Comparison of ENCODE assay signal across 9 cellular contexts in the genomic region with DNA sequence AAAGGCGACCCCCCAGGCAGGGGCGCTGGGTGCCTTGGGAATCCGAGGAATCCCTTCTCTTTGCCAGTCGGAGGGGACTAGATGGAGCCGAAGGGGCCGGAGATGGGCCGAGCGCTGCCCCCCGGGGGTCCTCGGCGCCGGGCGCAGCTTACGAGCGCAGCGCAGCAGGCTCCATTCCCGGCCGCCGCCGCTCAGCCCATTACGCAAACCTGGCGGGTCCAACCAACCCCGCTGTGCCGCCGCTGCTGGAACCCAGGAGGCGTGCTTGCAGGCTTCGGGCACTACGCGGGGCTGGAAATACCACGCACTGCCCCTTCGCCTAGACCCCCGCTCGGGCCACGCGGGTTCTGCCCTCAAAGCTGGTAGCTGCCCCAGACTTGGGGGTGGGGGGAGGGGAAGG. TPM values are rescaled to one million over a fixed set of nuclear protein-coding genes. Genes with fewer than 3 reads are reported as not detected.
DNase-seq lines count a peak whose midpoint lies in the region; ATAC-seq and TF ChIP-seq lines count a peak whose summit lies in the region.
"Not testable (repeated sequence)": the region's sequence is repeated elsewhere in the genome, so short reads cannot be mapped to it uniquely, and the experiment has no call there.
"Had no signal": no experiment of that assay in that cellular context is flagged by ENCODE, and none has a peak within 500 bp of the region (broad histone marks: within the 10 kb centered on the region; RNA-seq: fewer than 3 reads in every experiment).

No MANE protein-coding gene starts in this region.

- H3K4me3 Mint-ChIP-seq in CD8-positive, alpha-beta T cell; naive B cell: not testable (repeated sequence)

- not testable (repeated sequence) for H3K9me3 ChIP-seq in CD8-positive, alpha-beta T cell (ENCODE audit: low read length); thyroid gland

- not testable (repeated sequence) for H3K4me1 Mint-ChIP-seq in CD8-positive, alpha-beta T cell (ENCODE audit: low read depth); naive B cell

- in situ Hi-C loops in astrocyte of the cerebellum (cut with HindIII; ENCODE audit: low sequenced_read_pairs) = not testable (repeated sequence)

- CTCF ChIA-PET in CD8-positive, alpha-beta T cell (lab: Charles Lee); RWPE1 (lab: Yijun Ruan, JAX): not testable (repeated sequence)

- not testable (repeated sequence) for H3K27ac ChIP-seq in CD8-positive, alpha-beta T cell (ENCODE audit: low read depth, low read length)
- H3K27ac ChIP-seq in RWPE1 = peak overlapping the region; percentile 63
- peak overlapping the region in 2 of 3 donors; percentile 61 to 83 for H3K27ac ChIP-seq in thyroid gland

- not testable (repeated sequence) for TF ChIP-seq CTCF in CD8-positive, alpha-beta T cell (IDR thresholded peaks at IDR 0.05); RWPE1 (conservative IDR thresholded peaks at IDR 0.05; ENCODE audit: low read depth); astrocyte of the cerebellum (IDR thresholded peaks at IDR 0.05; ENCODE audit: low read depth, low read length, missing control alignments); thyroid gland (IDR thresholded peaks at IDR 0.05)

- not testable (repeated sequence) for H3K4me3 ChIP-seq in CD8-positive, alpha-beta T cell (ENCODE audit: low read depth, low read length)
- H3K4me3 ChIP-seq in astrocyte of the cerebellum (ENCODE audit: low read depth, low read length) (peak overlapping the region; percentile 26), thyroid gland (replicated peaks in 1 of 3) (peak overlapping the region in 1 of 3 donors; percentile 58)

- no CpG with 5 or more reads among the region's 35 CpGs for WGBS in thyroid gland, 2 donors

- POLR2A ChIA-PET in CD8-positive, alpha-beta T cell (lab: Charles Lee); RWPE1 (lab: Yijun Ruan, JAX; ENCODE audit: low non-redundant PET): not testable (repeated sequence)

- peak; percentile 28 to 75 (median 61) for DNase-seq in CD8-positive, alpha-beta T cell
- not testable (repeated sequence) for DNase-seq in RWPE1 (ENCODE audit: low spot score); astrocyte of the cerebellum (ENCODE audit: low read depth)
- DNase-seq in activated CD8-positive, alpha-beta memory T cell treated with anti-CD3 and anti-CD28 coated beads for 24 hours = peak; percentile 83
- peak in 31 of 42 donors; percentile 2 to 60 (median 29) for DNase-seq in head of caudate nucleus
- peak; percentile 72 for DNase-seq in naive B cell
- DNase-seq in stimulated activated CD4-positive, alpha-beta T cell treated with anti-CD3 and anti-CD28 coated beads, Interleukin-15, amount 100 ng/mL, for 48 hours (ENCODE audit: low read depth in 2 of 2) = peak; percentile 33 to 35
- peak; percentile 40 to 44 for DNase-seq in thyroid gland

- not testable (repeated sequence) for ATAC-seq in CD8-positive, alpha-beta T cell; naive B cell (ENCODE audit: low read depth in 2 of 2)

- H3K4me1 ChIP-seq in CD8-positive, alpha-beta T cell (ENCODE audit: insufficient read depth, low read length); thyroid gland: not testable (repeated sequence)

- H3K27me3 ChIP-seq in CD8-positive, alpha-beta T cell (ENCODE audit: insufficient read depth, low read length); thyroid gland: not testable (repeated sequence)

- intact Hi-C loops in CD8-positive, alpha-beta T cell (cut with DNase I, micrococcal nuclease); head of caudate nucleus (cut with DNase I); thyroid gland (cut with DNase I): not testable (repeated sequence)

- not testable (repeated sequence) for H3K27me3 Mint-ChIP-seq in CD8-positive, alpha-beta T cell (ENCODE audit: low read depth); naive B cell

- TF ChIP-seq POLR2A in thyroid gland (IDR thresholded peaks at IDR 0.05) = not testable (repeated sequence)

- not testable (repeated sequence) for H3K36me3 ChIP-seq in CD8-positive, alpha-beta T cell (ENCODE audit: insufficient read depth, low read length); thyroid gland

- H3K9me3 Mint-ChIP-seq in CD8-positive, alpha-beta T cell; naive B cell: not testable (repeated sequence)

- H3K36me3 Mint-ChIP-seq in CD8-positive, alpha-beta T cell; naive B cell: not testable (repeated sequence)

- not testable (repeated sequence) for H3K27ac Mint-ChIP-seq in CD8-positive, alpha-beta T cell
- peak overlapping the region in 1 of 6 donors; percentile 41 for H3K27ac Mint-ChIP-seq in naive B cell

RNA-seq across cellular contexts. Expression of gene PPIAL4D, which starts 26.9 kb away (rescaled TPM):
- not detected for total RNA-seq in CD8-positive, alpha-beta T cell
- polyA plus RNA-seq in naive B cell (ENCODE audit: low read depth in 6 of 6) = not detected
- not detected for total RNA-seq in thyroid gland
- total RNA-seq: omental fat pad had no signal
